Comparison of ENCODE assay signal across 7 cellular contexts in genomic region chr11:61791737-61792309, GRCh38. TPM values are rescaled to one million over a fixed set of nuclear protein-coding genes. Genes with fewer than 3 reads are reported as not detected.
DNase-seq lines count a peak whose midpoint lies in the region; ATAC-seq and TF ChIP-seq lines count a peak whose summit lies in the region.

No MANE protein-coding gene starts in this region.

- peak overlapping the region; percentile 84 for H3K4me2 ChIP-seq in fibroblast of lung (ENCODE audit: extremely low read depth, insufficient read depth, low read length)

- H3K36me3 Mint-ChIP-seq in activated CD8-positive, alpha-beta T cell treated with anti-CD3 and anti-CD28 coated beads, Interleukin-2, amount 10 ng/mL, durations not matched to agents 7 days and 5 days (ENCODE audit: low read depth), result peaks cover 51% of the 10 kb centered on the region

- CTCF ChIA-PET in activated CD8-positive, alpha-beta T cell treated with anti-CD3 and anti-CD28 coated beads, Interleukin-2, amount 10 ng/mL, durations not matched to agents 7 days and 5 days (lab: Charles Lee), result interaction anchor here (0.7 to 2.9 kb wide), 13 partner anchors 12 to 316 kb away, joined by 3 to 18 read pairs (median 8); partner anchors contain the start of gene FADS2

- no peaks in the 10 kb centered on the region for H3K27me3 Mint-ChIP-seq in activated CD8-positive, alpha-beta T cell treated with anti-CD3 and anti-CD28 coated beads, Interleukin-2, amount 10 ng/mL, durations not matched to agents 7 days and 5 days (ENCODE audit: low read depth)

- peak; percentile 36 for ATAC-seq in HG02938 (IDR thresholded peaks at IDR 0.05; ENCODE audit: unreplicated experiment)
- ATAC-seq in activated CD8-positive, alpha-beta T cell treated with anti-CD3 and anti-CD28 coated beads, Interleukin-2, amount 10 ng/mL, durations not matched to agents 7 days and 5 days, result peak; percentile 21

- H3K4me1 ChIP-seq in fibroblast of lung (ENCODE audit: control insufficient read depth, extremely low read depth, insufficient read depth, low read length) (peaks cover 2% of the 10 kb centered on the region), transverse colon (peaks cover 5 to 23% (median 21%) of the 10 kb centered on the region in 4 donors)

- 1% methylated on average over 14 of the region's 14 CpGs; no CpG with 5 or more reads in 1 of the 2 donors for WGBS in transverse colon (ENCODE audit: low coverage in 1 of 2), 2 donors

- no peak for TF ChIP-seq EP300 in transverse colon (IDR thresholded peaks at IDR 0.05; ENCODE audit: low read depth)

- peak overlapping the region; percentile 100 for H3K27ac Mint-ChIP-seq in activated CD8-positive, alpha-beta T cell treated with anti-CD3 and anti-CD28 coated beads, Interleukin-2, amount 10 ng/mL, durations not matched to agents 7 days and 5 days

- peaks cover 48% of the 10 kb centered on the region for H3K4me1 Mint-ChIP-seq in activated CD8-positive, alpha-beta T cell treated with anti-CD3 and anti-CD28 coated beads, Interleukin-2, amount 10 ng/mL, durations not matched to agents 7 days and 5 days (ENCODE audit: low read depth)

- peak in 1 of 2 donors; percentile 7 for TF ChIP-seq CTCF in fibroblast of lung (conservative IDR thresholded peaks at IDR 0.05 in 1 of 2, IDR thresholded peaks at IDR 0.05 in 1 of 2; ENCODE audit: low read depth in 1 of 2, low read length in 2 of 2)
- TF ChIP-seq CTCF in transverse colon (IDR thresholded peaks at IDR 0.05), result peak in 1 of 5 experiments; percentile 11

- H3K9me3 Mint-ChIP-seq in activated CD8-positive, alpha-beta T cell treated with anti-CD3 and anti-CD28 coated beads, Interleukin-2, amount 10 ng/mL, durations not matched to agents 7 days and 5 days (ENCODE audit: insufficient read depth), result no peaks in the 10 kb centered on the region

- intact Hi-C loops in transverse colon (cut with DNase I; ENCODE audit: low total_unique reads), result loop anchor here (10.0 kb wide), 1 partner anchor 293 kb away; no protein-coding TSS in a partner anchor

- in situ Hi-C loops in transverse colon (cut with MboI; ENCODE audit: low pct_ligation_motif_present in 1 of 4, low pct_unique_long_range_greater_than_20kb in 1 of 4, low sequenced_read_pairs in 3 of 4), result loop anchor here in 3 of 4 donors (10.0 to 25.0 kb wide), 3 partner anchors 163 to 320 kb away; partner anchors contain the start of genes INCENP (in 2 of the 3) and BEST1 (in 1 of the 3)

- H3K79me2 ChIP-seq in fibroblast of lung (ENCODE audit: control insufficient read depth, insufficient read depth, low read length), result peaks cover 58% of the 10 kb centered on the region

- H4K20me1 ChIP-seq in fibroblast of lung (ENCODE audit: control insufficient read depth, extremely low read depth, insufficient read depth, low read length), result no peaks in the 10 kb centered on the region

- peak; percentile 69 for DNase-seq in GM04504 (ENCODE audit: low read depth)
- DNase-seq in NCI-H446 (lab: John Stamatoyannopoulos, UW), result peak; percentile 84 to 94
- peak; percentile 64 for DNase-seq in activated CD8-positive, alpha-beta T cell treated with anti-CD3 and anti-CD28 coated beads, Interleukin-2, amount 10 ng/mL, durations not matched to agents 7 days and 5 days
- peak; percentile 91 to 92 for DNase-seq in fibroblast of lung (ENCODE audit: low read depth in 2 of 2)
- DNase-seq in myocyte (ENCODE audit: low read depth), result peak; percentile 85
- peak; percentile 76 for DNase-seq in transverse colon

- H3K36me3 ChIP-seq in fibroblast of lung (ENCODE audit: control insufficient read depth, insufficient read depth, low read length), result peaks cover 17% of the 10 kb centered on the region
- H3K36me3 ChIP-seq in transverse colon, result peaks cover 0 to 27% (median 5%) of the 10 kb centered on the region in 4 donors

- H3K27ac ChIP-seq in fibroblast of lung (ENCODE audit: insufficient read depth, low read length) (peak overlapping the region; percentile 100), transverse colon (peak overlapping the region; percentile 90 to 98 (median 94))

- no peaks in the 10 kb centered on the region for H3K27me3 ChIP-seq in fibroblast of lung (ENCODE audit: control insufficient read depth, insufficient read depth, low read length)
- H3K27me3 ChIP-seq in transverse colon, result no peaks in the 10 kb centered on the region

- H3K4me3 Mint-ChIP-seq in activated CD8-positive, alpha-beta T cell treated with anti-CD3 and anti-CD28 coated beads, Interleukin-2, amount 10 ng/mL, durations not matched to agents 7 days and 5 days, result peak overlapping the region; percentile 86

- H3K4me3 ChIP-seq in fibroblast of lung (replicated peaks in 1 of 4; ENCODE audit: control extremely low read depth in 1 of 4, insufficient read depth in 1 of 4, low read depth in 3 of 4, low read length in 4 of 4), result peak overlapping the region; percentile 78 to 100 (median 94)
- peak overlapping the region; percentile 75 to 81 (median 80) for H3K4me3 ChIP-seq in transverse colon

- peak overlapping the region; percentile 98 for H3K9ac ChIP-seq in fibroblast of lung (ENCODE audit: insufficient read depth, low read length)

- peak overlapping the region; percentile 58 for H2AFZ ChIP-seq in fibroblast of lung (ENCODE audit: low read length)

- H3K9me3 ChIP-seq in fibroblast of lung (ENCODE audit: control insufficient read depth, insufficient read depth, low read depth, low read length), result no peaks in the 10 kb centered on the region
- H3K9me3 ChIP-seq in transverse colon, result no peaks in the 10 kb centered on the region

- POLR2A ChIA-PET in activated CD8-positive, alpha-beta T cell treated with anti-CD3 and anti-CD28 coated beads, Interleukin-2, amount 10 ng/mL, durations not matched to agents 7 days and 5 days (lab: Charles Lee), result interaction anchor here (0.6 to 4.1 kb wide), 10 partner anchors 9 to 176 kb away, joined by 3 to 39 read pairs (median 6); partner anchors contain the start of gene FADS2

- no peak for TF ChIP-seq POLR2A in transverse colon (IDR thresholded peaks at IDR 0.05)

RNA-seq across cellular contexts. Expression of gene TMEM258, which starts 0.6 kb away (rescaled TPM):
- total RNA-seq in activated CD8-positive, alpha-beta T cell treated with anti-CD3 and anti-CD28 coated beads, Interleukin-2, amount 10 ng/mL, durations not matched to agents 7 days and 5 days, result 100 to 1,000 TPM; 154 to 163 TPM
- 118 and 173 TPM in 2 replicates for total RNA-seq in fibroblast of lung
- 245 and 281 TPM in 2 replicates for polyA plus RNA-seq in fibroblast of lung
- polyA plus RNA-seq in fibroblast of lung (2012), result 362 and 389 TPM in 2 replicates
- polyA minus RNA-seq in fibroblast of lung (ENCODE audit: low replicate concordance), result 139 and 220 TPM in 2 replicates
- 33.0 and 36.7 TPM in 2 replicates for total RNA-seq in myocyte
- polyA plus RNA-seq in myocyte (2012), result 372 TPM
- 10 to 100 TPM in 3 of 4 donors, 1 to 10 TPM in 1; 8.2 to 34.7 (median 23.7) TPM for total RNA-seq in transverse colon

RNA-seq across cellular contexts. Expression of gene FEN1, which starts 0.9 kb away (rescaled TPM):
- 100 to 1,000 TPM; 146 TPM for total RNA-seq in activated CD8-positive, alpha-beta T cell treated with anti-CD3 and anti-CD28 coated beads, Interleukin-2, amount 10 ng/mL, durations not matched to agents 7 days and 5 days
- 3.6 and 3.8 TPM in 2 replicates for total RNA-seq in fibroblast of lung
- 14.0 and 35.1 TPM in 2 replicates for polyA plus RNA-seq in fibroblast of lung
- 20.7 and 47.1 TPM in 2 replicates for polyA plus RNA-seq in fibroblast of lung (2012)
- 33.2 and 49.1 TPM in 2 replicates for polyA minus RNA-seq in fibroblast of lung (ENCODE audit: low replicate concordance)
- 13.4 and 13.9 TPM in 2 replicates for total RNA-seq in myocyte
- 14.1 TPM for polyA plus RNA-seq in myocyte (2012)
- total RNA-seq in transverse colon, result 1 to 10 TPM in 3 of 4 donors, under 1 TPM in 1; 1.00 to 9.4 (median 4.5) TPM

RNA-seq across cellular contexts. Expression of gene FADS1, which starts 25.0 kb away (rescaled TPM):
- 10 to 100 TPM; 84.1 to 92.8 TPM for total RNA-seq in activated CD8-positive, alpha-beta T cell treated with anti-CD3 and anti-CD28 coated beads, Interleukin-2, amount 10 ng/mL, durations not matched to agents 7 days and 5 days
- total RNA-seq in fibroblast of lung, result 151 and 208 TPM in 2 replicates
- 109 and 173 TPM in 2 replicates for polyA plus RNA-seq in fibroblast of lung
- polyA plus RNA-seq in fibroblast of lung (2012), result 68.7 and 126 TPM in 2 replicates
- 140 and 162 TPM in 2 replicates for polyA minus RNA-seq in fibroblast of lung (ENCODE audit: low replicate concordance)
- 72.9 and 123 TPM in 2 replicates for total RNA-seq in myocyte
- polyA plus RNA-seq in myocyte (2012), result 69.2 TPM
- total RNA-seq in transverse colon, result 10 to 100 TPM in 1 of 4 donors, 1 to 10 TPM in 3; 2.2 to 13.8 (median 3.7) TPM

RNA-seq across cellular contexts. Expression of gene FADS2, which starts 36.3 kb away (rescaled TPM):
- 100 to 1,000 TPM; 395 to 416 TPM for total RNA-seq in activated CD8-positive, alpha-beta T cell treated with anti-CD3 and anti-CD28 coated beads, Interleukin-2, amount 10 ng/mL, durations not matched to agents 7 days and 5 days
- total RNA-seq in fibroblast of lung, result 266 and 418 TPM in 2 replicates
- polyA plus RNA-seq in fibroblast of lung, result 687 and 932 TPM in 2 replicates
- polyA plus RNA-seq in fibroblast of lung (2012), result 483 and 700 TPM in 2 replicates
- 1,928 and 3,022 TPM in 2 replicates for polyA minus RNA-seq in fibroblast of lung (ENCODE audit: low replicate concordance)
- 68.6 and 175 TPM in 2 replicates for total RNA-seq in myocyte
- polyA plus RNA-seq in myocyte (2012), result 156 TPM
- 10 to 100 TPM in 1 of 4 donors, 1 to 10 TPM in 3; 2.7 to 28.8 (median 3.9) TPM for total RNA-seq in transverse colon

RNA-seq across cellular contexts. Expression of gene MYRF, which starts 39.4 kb away (rescaled TPM):
- total RNA-seq in activated CD8-positive, alpha-beta T cell treated with anti-CD3 and anti-CD28 coated beads, Interleukin-2, amount 10 ng/mL, durations not matched to agents 7 days and 5 days, result 1 to 10 TPM; 2.8 to 2.9 TPM
- total RNA-seq in fibroblast of lung (under 0.01 and 0.17 TPM in 2 replicates), myocyte (0.03 TPM in 1 of 2 replicates, not detected in the other), transverse colon (10 to 100 TPM in 3 of 4 donors, 1 to 10 TPM in 1; 2.0 to 14.2 (median 10.7) TPM)
- 0.10 and 0.11 TPM in 2 replicates for polyA plus RNA-seq in fibroblast of lung
- polyA plus RNA-seq in fibroblast of lung (2012), result 0.27 and 0.28 TPM in 2 replicates
- 0.30 and 0.67 TPM in 2 replicates for polyA minus RNA-seq in fibroblast of lung (ENCODE audit: low replicate concordance)
- polyA plus RNA-seq in myocyte (2012), result 0.10 TPM

Comparison
In these comparisons a context has a peak if more than half of its experiments do, and no peak if none do; other contexts are left out.
1. Peak in every context shown above with its lines: DNase-seq, ATAC-seq, H3K4me3 ChIP-seq and H3K27ac ChIP-seq.